In the genomic region with DNA sequence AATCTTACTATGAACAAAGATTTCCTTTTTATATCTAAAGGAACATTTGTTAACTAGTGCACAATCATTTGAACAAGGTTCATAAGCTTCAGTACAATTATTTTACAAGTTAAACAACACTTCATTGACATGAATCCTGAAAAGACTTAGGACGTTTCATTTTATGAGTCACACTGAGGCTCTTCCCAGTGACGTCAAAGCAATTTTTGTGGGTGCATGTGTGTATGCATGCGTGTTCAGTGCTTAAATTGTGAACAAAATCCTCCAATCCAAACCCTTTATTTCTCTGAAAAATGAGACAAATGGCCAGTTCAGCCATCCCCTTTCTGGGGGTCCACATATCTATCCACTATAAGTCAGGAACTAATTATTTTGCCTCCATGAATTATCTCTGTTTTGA, we compare ENCODE assay signal across 25 cellular contexts. TPM values are rescaled to one million over a fixed set of nuclear protein-coding genes. Genes with fewer than 3 reads are reported as not detected.
DNase-seq lines count a peak whose midpoint lies in the region; ATAC-seq and TF ChIP-seq lines count a peak whose summit lies in the region.
"Had no signal": no experiment of that assay in that cellular context is flagged by ENCODE, and none has a peak within 500 bp of the region (broad histone marks: within the 10 kb centered on the region; RNA-seq: fewer than 3 reads in every experiment).

No MANE protein-coding gene starts in this region.

- no peaks in the 10 kb centered on the region for H4K20me1 ChIP-seq in GM23248 (ENCODE audit: insufficient read depth)
- no peaks in the 10 kb centered on the region for H4K20me1 ChIP-seq in PC-3 (ENCODE audit: low read length)

- no peaks in the 10 kb centered on the region for H3K4me1 Mint-ChIP-seq in stimulated activated naive CD8-positive, alpha-beta T cell treated with anti-CD3 and anti-CD28 coated beads, Interleukin-15, amount 100 ng/mL, for 72 hours
- H3K4me1 Mint-ChIP-seq: activated CD4-positive, alpha-beta memory T cell treated with anti-CD3 and anti-CD28 coated beads, Interleukin-2, amount 10 ng/mL, durations not matched to agents 7 days and 5 days; nephron progenitor cell had no signal

- H3K36me3 ChIP-seq in GM23248 (ENCODE audit: low read depth) (no peaks in the 10 kb centered on the region), PC-3 (ENCODE audit: low read depth, low read length) (no peaks in the 10 kb centered on the region)
- H3K36me3 ChIP-seq: thyroid gland had no signal

- H3K9ac ChIP-seq in GM23248 (no peak overlapping the region), PC-3 (ENCODE audit: low read length) (no peak overlapping the region)
- H3K9ac ChIP-seq: parathyroid adenoma had no signal

- no peak for TF ChIP-seq CTCF in PC-3 (conservative IDR thresholded peaks at IDR 0.05; ENCODE audit: low read depth, low read length)

- H3K27ac Mint-ChIP-seq in stimulated activated naive CD8-positive, alpha-beta T cell treated with anti-CD3 and anti-CD28 coated beads, Interleukin-15, amount 100 ng/mL, for 72 hours, result no peak overlapping the region
- H3K27ac Mint-ChIP-seq: activated CD4-positive, alpha-beta memory T cell treated with anti-CD3 and anti-CD28 coated beads, Interleukin-2, amount 10 ng/mL, durations not matched to agents 7 days and 5 days; activated naive CD8-positive, alpha-beta T cell; activated T-helper 2 cell treated with anti-CD3 and anti-CD28 coated beads, Interferon-gamma antibody, Interleukin-2, Interleukin-4, amounts not matched to agents 10 μg/mL and 5 μg/mL and 100 μg/mL, durations not matched to agents 14 hours and 24 hours and 36 hours; nephron progenitor cell had no signal

- intact Hi-C loops in PC-3 (cut with micrococcal nuclease), result loop anchor here (5.0 kb wide), 1 partner anchor 93 kb away; no protein-coding TSS in a partner anchor

- DNase-seq in GM23248 (peak; percentile 73), SK-MEL-5 (ENCODE audit: low read depth, low spot score) (peak; percentile 89), fibroblast of gingiva (ENCODE audit: low read depth) (peak; percentile 19), GM03348 (ENCODE audit: low spot score) (no peak), PC-3 (no peak)
- no peak for DNase-seq in stimulated activated naive CD8-positive, alpha-beta T cell treated with anti-CD3 and anti-CD28 coated beads, Interleukin-15, amount 100 ng/mL, for 72 hours
- DNase-seq: activated CD4-positive, alpha-beta memory T cell treated with anti-CD3 and anti-CD28 coated beads, Interleukin-2, amount 10 ng/mL, durations not matched to agents 7 days and 5 days; effector CD8-positive, alpha-beta T cell; glutamatergic neuron; MM.1S; NCI-H1436; nephron progenitor cell; right cardiac atrium; SHP77 treated with DMSO at 0.1 percent for 48 hours; stimulated activated naive CD8-positive, alpha-beta T cell treated with anti-CD3 and anti-CD28 coated beads, Interleukin-15, Interleukin-2, amounts not matched to agents 100 U/mL and 50 U/mL, for 24 hours; thyroid gland had no signal

- H3K4me2 ChIP-seq in GM23248 (ENCODE audit: unreplicated experiment), result peak overlapping the region; percentile 15
- no peak overlapping the region for H3K4me2 ChIP-seq in PC-3 (ENCODE audit: low read length)

- ATAC-seq in PC-3, result no peak
- ATAC-seq in GM19324 (IDR thresholded peaks at IDR 0.05; ENCODE audit: low FRiP score, unreplicated experiment), result no peak
- ATAC-seq in stimulated activated naive CD8-positive, alpha-beta T cell treated with anti-CD3 and anti-CD28 coated beads, Interleukin-15, amount 100 ng/mL, for 72 hours, result no peak
- ATAC-seq: activated CD4-positive, CD25-positive, alpha-beta regulatory T cell treated with anti-CD3 and anti-CD28 coated beads, Interleukin-2, amount 50 U/mL, for 24 hours; HCT116; right cardiac atrium; stimulated activated naive CD8-positive, alpha-beta T cell treated with anti-CD3 and anti-CD28 coated beads, Interleukin-15, Interleukin-2, amounts not matched to agents 100 U/mL and 50 U/mL, for 24 hours had no signal

- H3K9me3 ChIP-seq in GM23248 (ENCODE audit: low read depth) (no peaks in the 10 kb centered on the region), PC-3 (ENCODE audit: low read length) (no peaks in the 10 kb centered on the region)
- H3K9me3 ChIP-seq: thyroid gland had no signal

- no peaks in the 10 kb centered on the region for H3K27me3 Mint-ChIP-seq in stimulated activated naive CD8-positive, alpha-beta T cell treated with anti-CD3 and anti-CD28 coated beads, Interleukin-15, amount 100 ng/mL, for 72 hours
- H3K27me3 Mint-ChIP-seq: activated CD4-positive, alpha-beta memory T cell treated with anti-CD3 and anti-CD28 coated beads, Interleukin-2, amount 10 ng/mL, durations not matched to agents 7 days and 5 days; activated naive CD8-positive, alpha-beta T cell had no signal

- H3K9me2 ChIP-seq in GM23248 (ENCODE audit: insufficient read depth), result no peaks in the 10 kb centered on the region
- no peaks in the 10 kb centered on the region for H3K9me2 ChIP-seq in PC-3 (replicated peaks; ENCODE audit: low read length)

- H3K79me2 ChIP-seq in GM23248 (ENCODE audit: insufficient read depth) (no peaks in the 10 kb centered on the region), PC-3 (ENCODE audit: low read length) (no peaks in the 10 kb centered on the region)
- H3K79me2 ChIP-seq: parathyroid adenoma had no signal

- no peak overlapping the region for H3K4me3 ChIP-seq in GM23248
- H3K4me3 ChIP-seq in PC-3 (ENCODE audit: low read length), result no peak overlapping the region
- H3K4me3 ChIP-seq: lung, thyroid gland had no signal

- 34 to 49% methylated on average over 3 of the region's 3 CpGs for WGBS in GM23248 (ENCODE audit: low coverage in 1 of 2, low lambda C conversion rate in 2 of 2, missing lambda C conversion rate in 2 of 2), 2 experiments

- H3K27me3 ChIP-seq in GM23248 (replicated peaks; ENCODE audit: insufficient read depth), result no peaks in the 10 kb centered on the region
- H3K27me3 ChIP-seq in PC-3 (ENCODE audit: low read length), result no peaks in the 10 kb centered on the region
- H3K27me3 ChIP-seq: thyroid gland had no signal

- CTCF ChIA-PET in PC-3 (lab: Charles Lee), result no interaction called here

- peak overlapping the region; percentile 50 for H2AFZ ChIP-seq in GM23248
- H2AFZ ChIP-seq in PC-3 (ENCODE audit: low read length), result no peak overlapping the region
- H2AFZ ChIP-seq: parathyroid adenoma had no signal

- H3F3A ChIP-seq in GM23248 (ENCODE audit: insufficient read depth) (peaks cover 11% of the 10 kb centered on the region), PC-3 (ENCODE audit: low read length, unreplicated experiment) (no peaks in the 10 kb centered on the region)

- H3K9me3 Mint-ChIP-seq in stimulated activated naive CD8-positive, alpha-beta T cell treated with anti-CD3 and anti-CD28 coated beads, Interleukin-15, amount 100 ng/mL, for 72 hours, result peaks cover 0 to 4% of the 10 kb centered on the region in 2 donors
- H3K9me3 Mint-ChIP-seq: activated CD4-positive, alpha-beta memory T cell treated with anti-CD3 and anti-CD28 coated beads, Interleukin-2, amount 10 ng/mL, durations not matched to agents 7 days and 5 days; activated T-helper 2 cell treated with anti-CD3 and anti-CD28 coated beads, Interferon-gamma antibody, Interleukin-2, Interleukin-4, amounts not matched to agents 10 μg/mL and 5 μg/mL and 100 μg/mL, durations not matched to agents 14 hours and 24 hours and 36 hours; nephron progenitor cell had no signal

- H3K4me1 ChIP-seq in GM23248 (ENCODE audit: insufficient read depth) (peaks cover 19% of the 10 kb centered on the region), PC-3 (ENCODE audit: insufficient read depth, low read length) (no peaks in the 10 kb centered on the region)
- H3K4me1 ChIP-seq: parathyroid adenoma, thyroid gland had no signal

- BruUV-seq in PC-3 (replicated peaks; lab: Mats Ljungman, UMichigan), result no TSS peak

- in situ Hi-C loops in GM23248 (cut with MboI) (no loop called here), SK-MEL-5 (cut with HindIII; ENCODE audit: low pct_unique_long_range_greater_than_20kb, low sequenced_read_pairs) (no loop called here)

- POLR2A ChIA-PET in PC-3 (lab: Charles Lee; ENCODE audit: unreplicated experiment), result no interaction called here

- H3K27ac ChIP-seq in GM23248 (peak overlapping the region; percentile 33), PC-3 (ENCODE audit: low read length) (no peak overlapping the region)
- H3K27ac ChIP-seq: parathyroid adenoma, thyroid gland had no signal

- no peak overlapping the region for H3K4me3 Mint-ChIP-seq in stimulated activated naive CD8-positive, alpha-beta T cell treated with anti-CD3 and anti-CD28 coated beads, Interleukin-15, amount 100 ng/mL, for 72 hours
- H3K4me3 Mint-ChIP-seq: activated CD4-positive, alpha-beta memory T cell treated with anti-CD3 and anti-CD28 coated beads, Interleukin-2, amount 10 ng/mL, durations not matched to agents 7 days and 5 days; activated naive CD8-positive, alpha-beta T cell; nephron progenitor cell had no signal

RNA-seq across cellular contexts. Expression of gene LMNTD1, which starts 2.9 kb away (rescaled TPM):
- 0.13 and 0.43 TPM in 2 replicates for total RNA-seq in GM23248 (2014; rRNA removed; shearing (Covaris generic))
- 0.39 and 0.58 TPM in 2 replicates for polyA plus RNA-seq in GM23248 (2016; fragmentation: Nextera tagmentation; extraction: Ambion mirVana)
- total RNA-seq in SK-MEL-5 (2014; rRNA removed; shearing (Covaris generic)), result not detected in 2 replicates
- not detected in 2 replicates for polyA plus RNA-seq in SK-MEL-5 (2015; cell fraction: cytosol; rRNA removed)
- not detected in 2 replicates for polyA plus RNA-seq in SK-MEL-5 (2015; cell fraction: nucleus; rRNA removed)
- not detected in 2 replicates for total RNA-seq in PC-3 (2014; rRNA removed)
- total RNA-seq: activated CD4-positive, alpha-beta memory T cell treated with anti-CD3 and anti-CD28 coated beads, Interleukin-2, amount 10 ng/mL, durations not matched to agents 7 days and 5 days; activated T-helper 2 cell treated with anti-CD3 and anti-CD28 coated beads, Interferon-gamma antibody, Interleukin-2, Interleukin-4, amounts not matched to agents 10 μg/mL and 5 μg/mL and 100 μg/mL, durations not matched to agents 14 hours and 24 hours and 36 hours; mucosa of gallbladder had no signal
- polyA plus RNA-seq: esophagus, right cardiac atrium had no signal

Comparison
In these comparisons a context has a peak if more than half of its experiments do, and no peak if none do; other contexts are left out.
1. DNase-seq: peak in GM23248 (single experiment), SK-MEL-5 (single experiment) and fibroblast of gingiva (single experiment); none in GM03348 (single experiment), PC-3 (single experiment) and stimulated activated naive CD8-positive, alpha-beta T cell treated with anti-CD3 and anti-CD28 coated beads, Interleukin-15, amount 100 ng/mL, for 72 hours (0 of 2).